In the genomic region with DNA sequence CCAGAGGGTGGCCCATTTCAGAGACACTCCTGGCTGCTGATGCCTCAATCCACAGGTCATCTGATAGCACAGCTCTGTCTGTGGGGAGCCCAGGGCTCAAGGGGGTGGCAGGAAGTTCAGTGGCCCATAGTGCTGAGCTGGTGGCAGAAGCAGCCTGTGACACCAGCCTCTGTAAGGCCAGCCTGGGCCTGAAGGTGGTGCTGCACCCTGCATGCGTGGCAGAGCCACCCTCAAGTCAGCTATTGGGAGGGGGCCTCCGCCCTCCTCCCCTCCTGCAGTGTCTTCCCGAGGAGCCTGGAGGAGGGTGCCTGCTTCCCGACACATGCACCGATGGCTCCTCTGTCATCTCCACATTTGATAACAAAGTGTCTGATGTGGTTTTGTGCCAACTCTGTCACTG, we compare ENCODE assay signal across 8 cellular contexts. TPM values are rescaled to one million over a fixed set of nuclear protein-coding genes. Genes with fewer than 3 reads are reported as not detected.
A peak's percentile ranks its signal among the peaks of the same experiment; 100 is the strongest.
DNase-seq lines count a peak whose midpoint lies in the region; ATAC-seq and TF ChIP-seq lines count a peak whose summit lies in the region.

No MANE protein-coding gene starts in this region.

- peak; percentile 64 for ATAC-seq in GM19324 (IDR thresholded peaks at IDR 0.05; ENCODE audit: low FRiP score, unreplicated experiment)
- peak; percentile 65 for ATAC-seq in HG03108 (IDR thresholded peaks at IDR 0.05; ENCODE audit: unreplicated experiment)

- H3K27me3 ChIP-seq in right atrium auricular region, result no peaks in the 10 kb centered on the region

- H3K9me3 ChIP-seq in right atrium auricular region, result no peaks in the 10 kb centered on the region

- peak overlapping the region; percentile 56 to 81 for H3K27ac ChIP-seq in right atrium auricular region

- H3K4me3 ChIP-seq in WI38 (ENCODE audit: low read depth, low read length) (no peak overlapping the region), right atrium auricular region (no peak overlapping the region)

- peak; percentile 14; the same call in 1 of the 2 replicates for TF ChIP-seq CTCF in WI38 (IDR thresholded peaks at IDR 0.05; ENCODE audit: low read depth, low read length)
- peak; percentile 45 to 72 for TF ChIP-seq CTCF in right atrium auricular region (IDR thresholded peaks at IDR 0.05)

- peaks cover 0 to 64% of the 10 kb centered on the region in 2 donors for H3K4me1 ChIP-seq in right atrium auricular region

- DNase-seq in GM03348 (ENCODE audit: low spot score) (peak; percentile 27), right atrium auricular region (ENCODE audit: low spot score) (no peak), NCI-H2227 treated with DMSO at 0.1 percent for 48 hours (lab: John Stamatoyannopoulos, UW) (no peak), foreskin melanocyte (no peak), NCI-H1105 treated with DMSO at 0.1 percent for 48 hours (lab: John Stamatoyannopoulos, UW) (no peak)

- H3K36me3 ChIP-seq in right atrium auricular region, result no peaks in the 10 kb centered on the region

RNA-seq across cellular contexts. Expression of a gene that starts 3.0 kb away (rescaled TPM):
- total RNA-seq in right atrium auricular region, result 10 to 100 TPM in 1 of 2 donors, 1 to 10 TPM in 1; 6.7 to 11.6 TPM

RNA-seq across cellular contexts. Expression of a gene that starts 21.4 kb away (rescaled TPM):
- 1 to 10 TPM; 7.5 to 9.7 TPM for total RNA-seq in right atrium auricular region

RNA-seq across cellular contexts. Expression of a gene that starts 41.3 kb away (rescaled TPM):
- total RNA-seq in right atrium auricular region, result under 1 TPM; 0.20 to 0.67 TPM

RNA-seq across cellular contexts. Expression of a gene that starts 59.7 kb away (rescaled TPM):
- 100 to 1,000 TPM; 679 to 853 TPM for total RNA-seq in right atrium auricular region
